In genomic region chr20:22080985-22081384, GRCh38 we compare ENCODE assay signal across 1 cellular context.
TF ChIP-seq lines count a peak whose summit lies in the region.

No MANE protein-coding gene starts in this region.

TF ChIP-seq in SK-N-SH, 30 proteins besides CTCF, POLR2A, EP300 and RAD21 (continued from another document):
- TF ChIP-seq IRF3 (IDR thresholded peaks at IDR 0.05; ENCODE audit: low read depth, low read length) (no peak), MAX (IDR thresholded peaks at IDR 0.05; ENCODE audit: low read depth) (no peak)
